ENCODE assay signal across 20 cellular contexts in the genomic region with DNA sequence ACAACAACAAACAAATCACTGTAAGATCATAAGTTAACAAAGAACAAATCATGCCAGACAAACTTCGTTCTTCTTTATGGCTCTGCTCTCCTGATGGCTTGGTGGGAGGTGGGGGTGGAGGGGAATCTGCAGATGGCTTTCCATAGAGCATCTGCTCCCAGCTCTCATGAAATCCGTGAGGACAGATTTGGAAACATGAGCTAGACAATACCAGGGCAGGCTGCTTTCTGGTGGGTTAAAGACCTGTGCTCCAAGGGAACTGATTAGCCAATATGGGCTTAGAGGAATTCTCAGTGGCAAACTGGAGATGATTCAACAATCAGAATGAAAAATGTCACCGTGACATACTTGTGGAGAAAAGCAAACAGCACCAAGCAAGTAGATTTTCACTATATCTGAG.
DNase-seq lines count a peak whose midpoint lies in the region; ATAC-seq lines count a peak whose summit lies in the region.
"Had no signal": no experiment of that assay in that cellular context is flagged by ENCODE, and none has a peak within 500 bp of the region (broad histone marks: within the 10 kb centered on the region; RNA-seq: fewer than 3 reads in every experiment).

No MANE protein-coding gene starts in this region.

- H3K4me1 ChIP-seq in mesenchymal stem cell (ENCODE audit: control insufficient read depth, insufficient read depth, low read depth, low read length): no peaks in the 10 kb centered on the region

- no peak overlapping the region for H3K4me2 ChIP-seq in mesenchymal stem cell (ENCODE audit: low read length, poor library complexity, severe bottlenecking)

- WGBS in mesenchymal stem cell: 50% methylated on average over 3 of the region's 3 CpGs

- H3K4me1 Mint-ChIP-seq in activated CD8-positive, alpha-beta T cell treated with anti-CD3 and anti-CD28 coated beads, Interleukin-2, amount 10 ng/mL, durations not matched to agents 7 days and 5 days (ENCODE audit: low read depth): no peaks in the 10 kb centered on the region
- H3K4me1 Mint-ChIP-seq: T-helper 17 cell had no signal

- peak; percentile 79 for DNase-seq in DMS 273 treated with DMSO at 0.1 percent for 48 hours (lab: John Stamatoyannopoulos, UW)
- peak; percentile 94 for DNase-seq in NCI-H1694 treated with DMSO at 0.1 percent for 48 hours (lab: John Stamatoyannopoulos, UW)
- peak; percentile 86 for DNase-seq in NCI-H82 treated with DMSO at 0.1 percent for 48 hours (lab: John Stamatoyannopoulos, UW; ENCODE audit: unreplicated experiment)
- DNase-seq in islet precursor cell: peak; percentile 19
- no peak for DNase-seq in activated CD8-positive, alpha-beta T cell treated with anti-CD3 and anti-CD28 coated beads, Interleukin-2, amount 10 ng/mL, durations not matched to agents 7 days and 5 days
- DNase-seq in stimulated activated naive CD4-positive, alpha-beta T cell (lab: John Stamatoyannopoulos, UW): no peak
- DNase-seq in mesenchymal stem cell: no peak
- DNase-seq: ACHN, DMS153, GF-D8, GM23248, HCEC 1CT, IMR-90, NCI-H1436, NCI-H2081 treated with DMSO at 0.1 percent for 48 hours, NCI-H510A, T-helper 17 cell had no signal

- CTCF ChIA-PET in activated CD8-positive, alpha-beta T cell treated with anti-CD3 and anti-CD28 coated beads, Interleukin-2, amount 10 ng/mL, durations not matched to agents 7 days and 5 days (lab: Charles Lee): interaction anchor here (1.5 kb wide), 1 partner anchor 79 kb away, joined by 3 read pairs; no protein-coding TSS in a partner anchor

- no peaks in the 10 kb centered on the region for H3K9me3 ChIP-seq in mesenchymal stem cell (ENCODE audit: control insufficient read depth, low read length)

- no peak for ATAC-seq in activated CD8-positive, alpha-beta T cell treated with anti-CD3 and anti-CD28 coated beads, Interleukin-2, amount 10 ng/mL, durations not matched to agents 7 days and 5 days
- ATAC-seq in HG02610 (IDR thresholded peaks at IDR 0.05; ENCODE audit: unreplicated experiment): no peak
- ATAC-seq: Panc1, T-helper 17 cell had no signal

- no peak overlapping the region for H3K27ac ChIP-seq in mesenchymal stem cell (ENCODE audit: low read length, poor library complexity, severe bottlenecking)
- H3K27ac ChIP-seq: C4-2B, GM23248 had no signal

- H3K36me3 ChIP-seq in mesenchymal stem cell (ENCODE audit: control insufficient read depth in 1 of 2, insufficient read depth in 2 of 2, low read depth in 1 of 2, low read length in 2 of 2): no peaks in the 10 kb centered on the region

- H3K14ac ChIP-seq in mesenchymal stem cell (ENCODE audit: low read length in 2 of 2): no peak overlapping the region

- no peak overlapping the region for H2BK120ac ChIP-seq in mesenchymal stem cell (ENCODE audit: low read depth, low read length)

- no peak overlapping the region for H2BK15ac ChIP-seq in mesenchymal stem cell (ENCODE audit: low read depth, poor library complexity, severe bottlenecking)

- no peak overlapping the region for H3K18ac ChIP-seq in mesenchymal stem cell (ENCODE audit: low read depth in 1 of 2, low read length in 2 of 2)

- H3K9me3 Mint-ChIP-seq in activated CD8-positive, alpha-beta T cell treated with anti-CD3 and anti-CD28 coated beads, Interleukin-2, amount 10 ng/mL, durations not matched to agents 7 days and 5 days (ENCODE audit: insufficient read depth): no peaks in the 10 kb centered on the region

- H3K36me3 Mint-ChIP-seq in activated CD8-positive, alpha-beta T cell treated with anti-CD3 and anti-CD28 coated beads, Interleukin-2, amount 10 ng/mL, durations not matched to agents 7 days and 5 days (ENCODE audit: low read depth): no peaks in the 10 kb centered on the region

- no peak overlapping the region for H3K4me3 ChIP-seq in mesenchymal stem cell (ENCODE audit: insufficient read depth in 1 of 2, low read depth in 1 of 2, low read length in 2 of 2)
- H3K4me3 ChIP-seq: GM23248 had no signal

- no peak overlapping the region for H3K4me3 Mint-ChIP-seq in activated CD8-positive, alpha-beta T cell treated with anti-CD3 and anti-CD28 coated beads, Interleukin-2, amount 10 ng/mL, durations not matched to agents 7 days and 5 days
- H3K4me3 Mint-ChIP-seq: T-helper 17 cell had no signal

- no peak overlapping the region for H2AFZ ChIP-seq in mesenchymal stem cell (ENCODE audit: low read depth, low read length)
- H2AFZ ChIP-seq: GM23248 had no signal

- H3K9ac ChIP-seq in mesenchymal stem cell (ENCODE audit: low read length): no peak overlapping the region
- H3K9ac ChIP-seq: GM23248 had no signal

- H3K27ac Mint-ChIP-seq in activated CD8-positive, alpha-beta T cell treated with anti-CD3 and anti-CD28 coated beads, Interleukin-2, amount 10 ng/mL, durations not matched to agents 7 days and 5 days: no peak overlapping the region

- no peak overlapping the region for H2BK12ac ChIP-seq in mesenchymal stem cell (ENCODE audit: low read length in 2 of 2)

- H2BK5ac ChIP-seq in mesenchymal stem cell (ENCODE audit: low read depth, low read length, poor library complexity, severe bottlenecking): no peak overlapping the region

- H2AK5ac ChIP-seq in mesenchymal stem cell (ENCODE audit: low read length, severe bottlenecking): no peak overlapping the region

- no peak overlapping the region for H4K91ac ChIP-seq in mesenchymal stem cell (ENCODE audit: low read length)

- H3K4ac ChIP-seq in mesenchymal stem cell (ENCODE audit: low read depth in 1 of 2, low read length in 2 of 2): no peak overlapping the region

- H3K27me3 Mint-ChIP-seq in activated CD8-positive, alpha-beta T cell treated with anti-CD3 and anti-CD28 coated beads, Interleukin-2, amount 10 ng/mL, durations not matched to agents 7 days and 5 days (ENCODE audit: low read depth): peaks cover 3% of the 10 kb centered on the region

- H3K79me1 ChIP-seq in mesenchymal stem cell (replicated peaks; ENCODE audit: low read length, poor library complexity, severe bottlenecking): no peaks in the 10 kb centered on the region

- H3K27me3 ChIP-seq in mesenchymal stem cell (ENCODE audit: control insufficient read depth in 1 of 2, insufficient read depth in 1 of 2, low read length in 2 of 2): peaks cover 18 to 33% of the 10 kb centered on the region in 2 experiments

- H4K8ac ChIP-seq in mesenchymal stem cell (ENCODE audit: low read length): no peak overlapping the region

- POLR2A ChIA-PET in activated CD8-positive, alpha-beta T cell treated with anti-CD3 and anti-CD28 coated beads, Interleukin-2, amount 10 ng/mL, durations not matched to agents 7 days and 5 days (lab: Charles Lee): no interaction called here

- no peak overlapping the region for H3K23ac ChIP-seq in mesenchymal stem cell (ENCODE audit: low read length in 2 of 2)

Comparison
In these comparisons a context has a peak if more than half of its experiments do, and no peak if none do; other contexts are left out.
1. DNase-seq: peak in DMS 273 treated with DMSO at 0.1 percent for 48 hours (single experiment), NCI-H1694 treated with DMSO at 0.1 percent for 48 hours (single experiment), NCI-H82 treated with DMSO at 0.1 percent for 48 hours (single experiment) and islet precursor cell (single experiment); none in activated CD8-positive, alpha-beta T cell treated with anti-CD3 and anti-CD28 coated beads, Interleukin-2, amount 10 ng/mL, durations not matched to agents 7 days and 5 days (single experiment), stimulated activated naive CD4-positive, alpha-beta T cell (0 of 6) and mesenchymal stem cell (single experiment).